ENCODE assay signal across 8 cellular contexts in the genomic region with DNA sequence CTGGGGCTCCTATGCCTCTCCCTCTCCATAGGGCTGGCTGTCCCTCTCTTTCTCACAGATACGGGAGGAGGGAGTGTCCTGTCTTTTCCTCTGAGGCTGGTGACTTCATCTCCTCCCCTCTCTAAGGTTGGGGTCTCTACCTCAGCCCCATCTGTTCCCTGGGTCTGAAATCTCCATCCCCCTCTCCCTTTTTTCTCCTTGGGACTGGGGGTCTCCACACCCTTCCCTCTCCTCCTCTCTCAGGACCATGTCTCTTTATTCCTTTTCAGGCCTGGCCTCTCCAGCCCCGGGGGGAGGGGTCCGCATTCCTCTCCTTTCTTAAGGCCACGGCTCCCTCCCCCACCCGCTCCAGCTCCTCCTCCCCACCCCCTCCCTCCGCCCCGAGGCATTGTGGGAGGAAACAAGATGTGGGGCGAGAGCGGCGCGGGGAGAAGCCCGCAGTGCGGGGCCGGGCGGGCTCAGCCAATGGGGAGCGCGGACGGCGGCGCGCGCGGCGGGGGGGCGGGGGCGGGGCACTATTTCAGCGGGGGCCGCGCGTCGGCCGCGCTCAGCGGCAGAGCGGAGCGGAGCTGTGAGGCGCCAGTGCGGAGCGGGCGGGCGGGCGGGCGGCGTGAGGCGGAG. TPM values are rescaled to one million over a fixed set of nuclear protein-coding genes. Genes with fewer than 3 reads are reported as not detected.
DNase-seq lines count a peak whose midpoint lies in the region; ATAC-seq, FAIRE-seq and TF ChIP-seq lines count a peak whose summit lies in the region.

A gene (plus strand): TSS at position 550 of the 621 bp plus-strand sequence. CDS start 3,672 bp downstream, outside the sequence.

- 12% methylated on average over 5 of the region's 45 CpGs for WGBS in A549 (ENCODE audit: missing lambda C conversion rate)

- H3K36me3 Mint-ChIP-seq in activated B cell treated with CpG ODN at 0.5 μM for 24 hours (ENCODE audit: low read depth) (peaks cover 26% of the 10 kb centered on the region), immature natural killer cell (peaks cover 6 to 12% (median 7%) of the 10 kb centered on the region in 3 donors)

- FAIRE-seq in A549 (lab: Jason Lieb, UNC), result no peak

- H3K4me3 Mint-ChIP-seq in activated B cell treated with CpG ODN at 0.5 μM for 24 hours (peak within 1 kb of the TSS; percentile 86), immature natural killer cell (peak within 1 kb of the TSS; percentile 81 to 90 (median 86))

- H3K4me2 ChIP-seq in A549, result peak within 1 kb of the TSS; percentile 97

- H3K4me3 ChIP-seq in A549 (peak within 1 kb of the TSS; percentile 95), cardiac fibroblast (replicated peaks in 1 of 2; ENCODE audit: low read depth in 2 of 2, low read length in 2 of 2) (peak within 1 kb of the TSS; percentile 77 to 93)

- ATAC-seq in A549 (peak; percentile 82 to 87), GM18870 (IDR thresholded peaks at IDR 0.05; ENCODE audit: unreplicated experiment) (peak; percentile 38), HG03135 (IDR thresholded peaks at IDR 0.05; ENCODE audit: unreplicated experiment) (peak; percentile 68), activated B cell treated with CpG ODN at 0.5 μM for 24 hours (ENCODE audit: low read depth) (peak; percentile 85)

- CTCF ChIA-PET in A549 (lab: Yijun Ruan, JAX) (interaction anchor here (1.0 kb wide), 1 partner anchor 230 kb away, joined by 3 read pairs; no protein-coding TSS in a partner anchor), activated B cell treated with CpG ODN at 0.5 μM for 24 hours (lab: Charles Lee) (interaction anchor here (1.1 kb wide), 1 partner anchor 83 kb away, joined by 4 read pairs; no protein-coding TSS in a partner anchor)

- H3K27ac Mint-ChIP-seq in activated B cell treated with CpG ODN at 0.5 μM for 24 hours, result peak within 1 kb of the TSS; percentile 80
- H3K27ac Mint-ChIP-seq in immature natural killer cell, result peak within 1 kb of the TSS; percentile 73 to 91 (median 86)

- H3K9me3 Mint-ChIP-seq in activated B cell treated with CpG ODN at 0.5 μM for 24 hours (no peaks in the 10 kb centered on the region), immature natural killer cell (peaks cover 0 to 2% (median 0%) of the 10 kb centered on the region in 6 donors)

- intact Hi-C loops in activated B cell treated with CpG ODN at 0.5 μM for 24 hours (cut with micrococcal nuclease), result loop anchor here (10.0 kb wide), 1 partner anchor 998 kb away; a partner anchor contains a TSS

- H3K27me3 Mint-ChIP-seq in activated B cell treated with CpG ODN at 0.5 μM for 24 hours, result no peaks in the 10 kb centered on the region
- peaks cover 0 to 10% (median 7%) of the 10 kb centered on the region in 3 donors for H3K27me3 Mint-ChIP-seq in immature natural killer cell (ENCODE audit: low read depth in 3 of 3)

- POLR2A ChIA-PET in A549 (lab: Yijun Ruan, JAX) (interaction anchor here (0.5 to 3.6 kb wide), 38 partner anchors 8 to 1406 kb away, joined by 3 to 86 read pairs (median 4); a partner anchor contains a TSS), activated B cell treated with CpG ODN at 0.5 μM for 24 hours (lab: Charles Lee) (interaction anchor here (0.6 to 3.4 kb wide), 10 partner anchors 76 to 998 kb away, joined by 3 to 55 read pairs (median 4); a partner anchor contains a TSS)

- peak within 1 kb of the TSS; percentile 88 to 90 for H3K27ac ChIP-seq in A549

- peak; percentile 60 for TF ChIP-seq POLR2A in A549 (IDR thresholded peaks at IDR 0.05; ENCODE audit: low read length)

- TF ChIP-seq RAD21 in A549 (conservative IDR thresholded peaks at IDR 0.05 in 1 of 2, IDR thresholded peaks at IDR 0.05 in 1 of 2), result no peak

- peaks cover 35% of the 10 kb centered on the region for H3K4me1 Mint-ChIP-seq in activated B cell treated with CpG ODN at 0.5 μM for 24 hours
- peaks cover 38 to 41% of the 10 kb centered on the region in 2 donors for H3K4me1 Mint-ChIP-seq in immature natural killer cell

- H3K9me3 ChIP-seq in A549, result no peaks in the 10 kb centered on the region

- TF ChIP-seq EP300 in A549 (IDR thresholded peaks at IDR 0.05), result peak in 1 of 2 experiments; percentile 12; a peak in 1 of 5 replicates

- DNase-seq in A549 (ENCODE audit: low read depth in 1 of 2, low spot score in 1 of 2) (peak; percentile 91 to 97), NCI-H2227 (lab: John Stamatoyannopoulos, UW; ENCODE audit: unreplicated experiment) (peak; percentile 96), activated B cell treated with CpG ODN at 0.5 μM for 24 hours (peak; percentile 73), cardiac fibroblast (ENCODE audit: low read depth in 2 of 2) (peak; percentile 89 to 96), immature natural killer cell (peak; percentile 82 to 87 (median 87)), smooth muscle cell of the brain vasculature (ENCODE audit: low read depth, low spot score) (peak; percentile 67)

- H3K4me1 ChIP-seq in A549, result peaks cover 18% of the 10 kb centered on the region

- TF ChIP-seq CTCF in A549 (IDR thresholded peaks at IDR 0.05) (no peak), activated B cell treated with CpG ODN at 0.5 μM for 24 hours (IDR thresholded peaks at IDR 0.05) (no peak), cardiac fibroblast (IDR thresholded peaks at IDR 0.05; ENCODE audit: low read depth, low read length) (no peak)

TF ChIP-seq in A549, 52 proteins besides CTCF, POLR2A, EP300 and RAD21:
- TF ChIP-seq CHD4 (IDR thresholded peaks at IDR 0.05; ENCODE audit: borderline replicate concordance), result no peak
- TF ChIP-seq, protein P1, sequence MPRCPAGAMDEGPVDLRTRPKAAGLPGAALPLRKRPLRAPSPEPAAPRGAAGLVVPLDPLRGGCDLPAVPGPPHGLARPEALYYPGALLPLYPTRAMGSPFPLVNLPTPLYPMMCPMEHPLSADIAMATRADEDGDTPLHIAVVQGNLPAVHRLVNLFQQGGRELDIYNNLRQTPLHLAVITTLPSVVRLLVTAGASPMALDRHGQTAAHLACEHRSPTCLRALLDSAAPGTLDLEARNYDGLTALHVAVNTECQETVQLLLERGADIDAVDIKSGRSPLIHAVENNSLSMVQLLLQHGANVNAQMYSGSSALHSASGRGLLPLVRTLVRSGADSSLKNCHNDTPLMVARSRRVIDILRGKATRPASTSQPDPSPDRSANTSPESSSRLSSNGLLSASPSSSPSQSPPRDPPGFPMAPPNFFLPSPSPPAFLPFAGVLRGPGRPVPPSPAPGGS (IDR thresholded peaks at IDR 0.05), result peak; percentile 96
- TF ChIP-seq, protein P2, sequence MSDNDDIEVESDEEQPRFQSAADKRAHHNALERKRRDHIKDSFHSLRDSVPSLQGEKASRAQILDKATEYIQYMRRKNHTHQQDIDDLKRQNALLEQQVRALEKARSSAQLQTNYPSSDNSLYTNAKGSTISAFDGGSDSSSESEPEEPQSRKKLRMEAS (IDR thresholded peaks at IDR 0.05), result 0 out of 2 replicates have a peak, but pooled peaks have one; percentile 11
- TF ChIP-seq JUN (IDR thresholded peaks at IDR 0.05), result peak; percentile 93 to 98
- TF ChIP-seq ZFP36 (IDR thresholded peaks at IDR 0.05; ENCODE audit: borderline replicate concordance, partially characterized antibody), result no peak
TF ChIP-seq in A549: peak in this region for 3.

RNA-seq across cellular contexts. Expression of the gene that starts here (rescaled TPM):
- 19.6 TPM in 2 replicates for polyA plus RNA-seq in A549 (2011; rRNA removed)
- 11.2 and 12.0 TPM in 2 replicates for polyA plus RNA-seq in A549 (2012; cell fraction: cytosol; rRNA removed)
- 6.1 and 7.7 TPM in 2 replicates for polyA plus RNA-seq in A549 (2012; cell fraction: nucleus; rRNA removed)
- 33.2 to 34.1 TPM (median 33.7 TPM) in 3 replicates for polyA plus RNA-seq in A549 (2017; fragmentation: RNase III; extraction: RNeasy Plus Mini Kit Qiagen cat#74134 plus additional on column Dnase treatment)
- 13.6 and 13.9 TPM in 2 replicates for polyA minus RNA-seq in A549 (2011; rRNA and poly(A)+ RNA removed)
- total RNA-seq in activated B cell treated with CpG ODN at 0.5 μM for 24 hours, result 19.5 and 19.6 TPM in 2 replicates
- polyA plus RNA-seq in immature natural killer cell, result 1 to 10 TPM in 1 of 3 donors, under 1 TPM in 2; 0.53 to 1.1 (median 0.90) TPM

Comparison
In these comparisons a context has a peak if more than half of its experiments do, and no peak if none do; other contexts are left out.
1. Peak in every context shown above with its lines: DNase-seq, ATAC-seq, H3K4me3 ChIP-seq and H3K27ac ChIP-seq.